In the genomic region with DNA sequence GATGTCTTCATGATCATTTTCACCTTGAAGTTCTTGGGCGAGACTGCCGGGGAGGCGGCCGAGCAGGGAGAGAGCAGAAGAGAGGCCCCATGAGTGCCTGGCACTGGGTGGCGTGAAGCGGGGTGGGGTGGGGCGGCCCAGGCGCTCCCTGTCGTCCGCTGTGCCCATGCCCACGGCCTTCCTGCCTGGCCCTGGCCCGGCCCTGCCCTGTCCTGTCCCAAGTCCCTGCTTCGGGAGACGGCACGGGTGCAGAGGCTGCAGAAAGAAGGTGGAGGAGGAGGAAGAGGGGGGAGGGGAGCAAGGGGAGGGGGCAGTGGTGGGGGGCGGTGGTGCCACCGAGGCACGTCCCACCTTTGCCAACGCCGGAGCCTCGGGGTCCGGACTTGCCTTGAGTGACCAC, we compare ENCODE assay signal across 20 cellular contexts.
DNase-seq lines count a peak whose midpoint lies in the region; ATAC-seq and TF ChIP-seq lines count a peak whose summit lies in the region.
"Had no signal": no experiment of that assay in that cellular context is flagged by ENCODE, and none has a peak within 500 bp of the region (broad histone marks: within the 10 kb centered on the region; RNA-seq: fewer than 3 reads in every experiment).

No MANE protein-coding gene starts in this region.

- H3K4me2 ChIP-seq in neural progenitor cell: no peak overlapping the region
- H3K4me2 ChIP-seq: BLaER1 had no signal

- H3K4me1 Mint-ChIP-seq in endothelial cell (ENCODE audit: unreplicated experiment) (no peaks in the 10 kb centered on the region), neural progenitor cell (no peaks in the 10 kb centered on the region)
- no peaks in the 10 kb centered on the region for H3K4me1 Mint-ChIP-seq in activated T-helper 17 cell treated with anti-CD3 and anti-CD28 coated beads, Interleukin-2, amount 50 U/mL, for 72 hours
- H3K4me1 Mint-ChIP-seq: B cell; CD4-positive, CD25-positive, alpha-beta regulatory T cell had no signal

- H3K27ac Mint-ChIP-seq in endothelial cell (ENCODE audit: unreplicated experiment): no peak overlapping the region
- peak overlapping the region; percentile 73 for H3K27ac Mint-ChIP-seq in neural progenitor cell
- H3K27ac Mint-ChIP-seq in activated T-helper 17 cell treated with anti-CD3 and anti-CD28 coated beads, Interleukin-2, amount 50 U/mL, for 72 hours: no peak overlapping the region
- H3K27ac Mint-ChIP-seq: CD4-positive, CD25-positive, alpha-beta regulatory T cell; CD8-positive, alpha-beta T cell had no signal

- H3K36me3 ChIP-seq in neural progenitor cell (peaks cover 6% of the 10 kb centered on the region), sigmoid colon (peaks cover 43 to 67% (median 55%) of the 10 kb centered on the region in 4 donors)

- no peak overlapping the region for H2AFZ ChIP-seq in neural progenitor cell (replicated peaks)
- H2AFZ ChIP-seq: GM23248 had no signal

- H3K27me3 Mint-ChIP-seq in endothelial cell (ENCODE audit: unreplicated experiment) (peaks cover 8% of the 10 kb centered on the region), neural progenitor cell (ENCODE audit: insufficient read depth, low read depth) (peaks cover 11% of the 10 kb centered on the region)
- H3K27me3 Mint-ChIP-seq in activated T-helper 17 cell treated with anti-CD3 and anti-CD28 coated beads, Interleukin-2, amount 50 U/mL, for 72 hours: no peaks in the 10 kb centered on the region
- H3K27me3 Mint-ChIP-seq: B cell; CD4-positive, CD25-positive, alpha-beta regulatory T cell had no signal

- no peak overlapping the region for H3K4me3 ChIP-seq in neural progenitor cell
- no peak overlapping the region for H3K4me3 ChIP-seq in sigmoid colon
- H3K4me3 ChIP-seq: BLaER1, GM12878, GM23248 had no signal

- intact Hi-C loops in left ventricle myocardium superior (cut with micrococcal nuclease) (no loop called here), Right ventricle myocardium inferior (cut with DNase I) (no loop called here), sigmoid colon (cut with DNase I) (loop anchor here (10.0 kb wide), 1 partner anchor 353 kb away; no protein-coding TSS in a partner anchor)

- H3K9me3 Mint-ChIP-seq in endothelial cell (ENCODE audit: unreplicated experiment): no peaks in the 10 kb centered on the region
- H3K9me3 Mint-ChIP-seq in neural progenitor cell: no peaks in the 10 kb centered on the region
- no peaks in the 10 kb centered on the region for H3K9me3 Mint-ChIP-seq in activated T-helper 17 cell treated with anti-CD3 and anti-CD28 coated beads, Interleukin-2, amount 50 U/mL, for 72 hours
- H3K9me3 Mint-ChIP-seq: CD4-positive, CD25-positive, alpha-beta regulatory T cell; CD8-positive, alpha-beta T cell had no signal

- no peaks in the 10 kb centered on the region for H3K79me2 ChIP-seq in neural progenitor cell (ENCODE audit: low read depth)

- no peak for ATAC-seq in left ventricle myocardium superior
- no peak for ATAC-seq in Right ventricle myocardium inferior
- ATAC-seq in activated T-helper 17 cell treated with anti-CD3 and anti-CD28 coated beads, Interleukin-2, amount 50 U/mL, for 72 hours (replicated peaks): no peak
- ATAC-seq: CD8-positive, alpha-beta T cell; GM12878; HCT116 had no signal

- no peak for TF ChIP-seq EP300 in sigmoid colon (IDR thresholded peaks at IDR 0.05)

- H3K36me3 Mint-ChIP-seq in endothelial cell (ENCODE audit: low read depth, unreplicated experiment) (peaks cover 36% of the 10 kb centered on the region), neural progenitor cell (peaks cover 58% of the 10 kb centered on the region)
- no peaks in the 10 kb centered on the region for H3K36me3 Mint-ChIP-seq in activated T-helper 17 cell treated with anti-CD3 and anti-CD28 coated beads, Interleukin-2, amount 50 U/mL, for 72 hours (ENCODE audit: low read depth)
- H3K36me3 Mint-ChIP-seq: CD4-positive, CD25-positive, alpha-beta regulatory T cell; CD8-positive, alpha-beta T cell had no signal

- 86 to 95% methylated on average over 22 of the region's 22 CpGs for WGBS in sigmoid colon, 2 donors

- no peaks in the 10 kb centered on the region for H4K20me1 ChIP-seq in neural progenitor cell (ENCODE audit: low read depth)
- H4K20me1 ChIP-seq: BLaER1 had no signal

- TF ChIP-seq POLR2A in sigmoid colon (IDR thresholded peaks at IDR 0.05): no peak

- H3K27ac ChIP-seq in neural progenitor cell (no peak overlapping the region), sigmoid colon (no peak overlapping the region)
- H3K27ac ChIP-seq: 22Rv1, BLaER1, C4-2B, GM23248 had no signal

- DNase-seq in left ventricle myocardium superior (peak; percentile 24), Right ventricle myocardium inferior (ENCODE audit: missing footprints) (no peak), endothelial cell (ENCODE audit: low spot score) (no peak), neural progenitor cell (ENCODE audit: low spot score) (no peak), sigmoid colon (no peak)
- DNase-seq: Caco-2; CD4-positive, CD25-positive, alpha-beta regulatory T cell; CD8-positive, alpha-beta T cell; DMS79; EL; GDM1; GM23248; H7 had no signal

- no peaks in the 10 kb centered on the region for H3F3A ChIP-seq in neural progenitor cell (ENCODE audit: low read depth)

- H3K27me3 ChIP-seq in neural progenitor cell: no peaks in the 10 kb centered on the region
- H3K27me3 ChIP-seq in sigmoid colon: no peaks in the 10 kb centered on the region
- H3K27me3 ChIP-seq: BLaER1 had no signal

- TF ChIP-seq CTCF in endothelial cell (IDR thresholded peaks at IDR 0.05; ENCODE audit: unreplicated experiment) (no peak), neural progenitor cell (IDR thresholded peaks at IDR 0.05) (no peak), sigmoid colon (IDR thresholded peaks at IDR 0.05) (no peak)

- H3K9me3 ChIP-seq in neural progenitor cell (ENCODE audit: low read depth) (no peaks in the 10 kb centered on the region), sigmoid colon (no peaks in the 10 kb centered on the region)
- H3K9me3 ChIP-seq: BLaER1, Caco-2 had no signal

- H3K9ac ChIP-seq in neural progenitor cell: no peak overlapping the region
- H3K9ac ChIP-seq: BLaER1, GM23248 had no signal

- H3K4me3 Mint-ChIP-seq in endothelial cell (ENCODE audit: unreplicated experiment): peak overlapping the region; percentile 22
- H3K4me3 Mint-ChIP-seq in neural progenitor cell: no peak overlapping the region
- H3K4me3 Mint-ChIP-seq in activated T-helper 17 cell treated with anti-CD3 and anti-CD28 coated beads, Interleukin-2, amount 50 U/mL, for 72 hours: no peak overlapping the region
- H3K4me3 Mint-ChIP-seq: B cell; CD4-positive, CD25-positive, alpha-beta regulatory T cell; CD8-positive, alpha-beta T cell had no signal

- H3K4me1 ChIP-seq in neural progenitor cell (no peaks in the 10 kb centered on the region), sigmoid colon (no peaks in the 10 kb centered on the region)
- H3K4me1 ChIP-seq: Caco-2 had no signal
